7 cellular contexts compared by ENCODE assay signal in the genomic region with DNA sequence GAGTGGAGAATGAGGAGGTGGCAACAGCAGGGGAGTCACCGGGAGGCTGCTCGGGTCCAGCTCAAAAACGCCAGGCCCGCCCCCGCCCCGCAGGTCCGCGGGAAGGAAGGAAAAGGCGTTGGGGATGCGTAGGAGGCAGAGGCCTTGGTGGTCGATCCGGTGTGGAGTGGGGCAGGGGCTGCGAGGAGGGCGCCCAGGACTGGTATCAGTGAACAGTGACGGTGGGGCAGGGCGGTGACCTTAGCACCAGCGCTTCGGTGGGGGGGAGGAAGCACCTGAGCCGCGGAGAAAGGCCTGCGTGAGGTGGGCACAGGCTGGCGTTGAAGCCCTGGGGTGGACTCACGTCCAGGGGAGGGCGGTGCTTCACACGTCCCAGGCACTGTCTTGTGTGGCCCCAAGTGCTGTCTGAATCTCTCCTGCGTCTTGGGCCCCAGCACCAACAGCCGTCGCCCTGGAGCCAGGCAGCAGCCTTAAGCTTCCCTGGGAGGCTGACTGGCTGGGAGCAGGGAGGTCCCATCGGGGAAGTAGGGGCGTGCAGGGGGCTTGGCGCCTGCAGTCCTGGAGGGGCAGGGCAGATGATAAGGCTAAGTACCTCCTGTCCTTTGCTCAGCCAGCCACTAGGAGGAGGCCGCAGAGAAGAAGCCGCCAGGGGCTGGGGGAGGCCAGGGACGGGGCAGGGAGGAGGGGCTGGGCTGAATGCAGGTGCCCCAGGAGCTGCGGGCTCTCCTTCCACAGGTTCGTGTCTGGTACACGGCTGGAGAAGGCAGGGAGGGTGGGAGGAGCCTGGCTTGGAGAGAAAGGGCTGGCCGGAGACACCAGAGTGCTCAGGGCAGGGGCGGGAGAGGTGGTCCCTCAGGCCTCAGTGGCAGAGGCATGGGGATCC. TPM values are rescaled to one million over a fixed set of nuclear protein-coding genes. Genes with fewer than 3 reads are reported as not detected.
DNase-seq lines count a peak whose midpoint lies in the region; ATAC-seq, FAIRE-seq and TF ChIP-seq lines count a peak whose summit lies in the region.

No MANE protein-coding gene starts in this region.

- H3K36me3 Mint-ChIP-seq in memory B cell: no peaks in the 10 kb centered on the region

- FAIRE-seq in GM12891 (lab: Jason Lieb, UNC): peak; percentile 47

- H3K4me1 Mint-ChIP-seq in memory B cell: peaks cover 18% of the 10 kb centered on the region

- TF ChIP-seq POLR2A in GM12891 (IDR thresholded peaks at IDR 0.05; ENCODE audit: low read depth, low read length): no peak

- peaks cover 17% of the 10 kb centered on the region for H3K27me3 Mint-ChIP-seq in memory B cell

- H3K9me3 Mint-ChIP-seq in memory B cell: peaks cover 6% of the 10 kb centered on the region

- ATAC-seq in memory B cell (ENCODE audit: low read depth): peak; percentile 66
- ATAC-seq in stimulated activated naive CD8-positive, alpha-beta T cell treated with anti-CD3 and anti-CD28 coated beads, Interleukin-15, Interleukin-2, amounts not matched to agents 100 U/mL and 50 U/mL, for 24 hours: peak; percentile 62

- peak in 22 of 56 donors; percentile 5 to 42 (median 24) for TF ChIP-seq CTCF in dorsolateral prefrontal cortex (IDR thresholded peaks at IDR 0.05 in 54 of 56, conservative IDR thresholded peaks at IDR 0.05 in 2 of 56; ENCODE audit: low read depth in 1 of 56, partially characterized antibody in 56 of 56)

- H3K27me3 ChIP-seq in dorsolateral prefrontal cortex: no peaks in the 10 kb centered on the region

- peak; percentile 70 for DNase-seq in GM12891 (ENCODE audit: insufficient read length, low spot score)
- peak; percentile 53 for DNase-seq in NCI-H2107 (lab: John Stamatoyannopoulos, UW)
- peak; percentile 28 for DNase-seq in activated CD4-positive, CD25-positive, alpha-beta regulatory T cell treated with anti-CD3 and anti-CD28 coated beads, Interleukin-2, amount 50 U/mL, for 16 hours (ENCODE audit: low read depth, low spot score)
- peak in 1 of 10 donors; percentile 15 for DNase-seq in dorsolateral prefrontal cortex
- peak; percentile 49 to 65 for DNase-seq in memory B cell (ENCODE audit: low spot score in 2 of 2)
- DNase-seq in stimulated activated naive CD8-positive, alpha-beta T cell treated with anti-CD3 and anti-CD28 coated beads, Interleukin-15, Interleukin-2, amounts not matched to agents 100 U/mL and 50 U/mL, for 24 hours: peak; percentile 56
- DNase-seq in putamen (ENCODE audit: low spot score): no peak

- peak overlapping the region in 56 of 59 donors; percentile 27 to 89 (median 69) for H3K4me3 ChIP-seq in dorsolateral prefrontal cortex

- H3K27ac Mint-ChIP-seq in memory B cell: no peak overlapping the region

- H3K4me3 Mint-ChIP-seq in memory B cell: peak overlapping the region; percentile 79

- peak overlapping the region in 1 of 59 donors; percentile 22 for H3K27ac ChIP-seq in dorsolateral prefrontal cortex

- intact Hi-C loops in dorsolateral prefrontal cortex (cut with DNase I): loop anchor here in 1 of 2 donors (2.0 kb wide), 1 partner anchor 59 kb away; no protein-coding TSS in a partner anchor

TF ChIP-seq in GM12891, 5 proteins besides CTCF, POLR2A, EP300 and RAD21:
- no peak for TF ChIP-seq PAX5 (IDR thresholded peaks at IDR 0.05; ENCODE audit: insufficient read depth, low read length, severe bottlenecking)
- no peak for TF ChIP-seq POLR2AphosphoS5 (IDR thresholded peaks at IDR 0.05; ENCODE audit: low read depth, low read length)
- TF ChIP-seq SPI1 (IDR thresholded peaks at IDR 0.05; ENCODE audit: low read depth, low read length): no peak
- no peak for TF ChIP-seq TAF1 (IDR thresholded peaks at IDR 0.05; ENCODE audit: low read depth, low read length)
- no peak for TF ChIP-seq POU2F2 (IDR thresholded peaks at IDR 0.05; ENCODE audit: low read depth, low read length)

RNA-seq across cellular contexts. Expression of gene ZBTB42, which starts 26.5 kb away (rescaled TPM):
- 0.13 TPM for polyA plus RNA-seq in GM12891 (2012; ENCODE audit: low read depth, missing spikeins)
- 1 to 10 TPM in 49 of 120 experiments, under 1 TPM in 71; 0.32 to 3.2 (median 0.91) TPM for total RNA-seq in dorsolateral prefrontal cortex

RNA-seq across cellular contexts. Expression of gene AKT1, which starts 31.9 kb away (rescaled TPM):
- 47.1 TPM for polyA plus RNA-seq in GM12891 (2012; ENCODE audit: low read depth, missing spikeins)
- total RNA-seq in dorsolateral prefrontal cortex: 100 to 1,000 TPM in 5 of 120 experiments, 10 to 100 TPM in 115; 63.1 to 111 (median 79.7) TPM

RNA-seq across cellular contexts. Expression of gene CEP170B, which starts 37.7 kb away (rescaled TPM):
- 0.06 TPM for polyA plus RNA-seq in GM12891 (2012; ENCODE audit: low read depth, missing spikeins)
- 100 to 1,000 TPM in 41 of 120 experiments, 10 to 100 TPM in 79; 36.0 to 131 (median 93.9) TPM for total RNA-seq in dorsolateral prefrontal cortex
